Comparison of ENCODE assay signal across 17 cellular contexts in genomic region chr4:19164334-19164733, GRCh38.
"Had no signal": no experiment of that assay in that cellular context is flagged by ENCODE, and none has a peak within 500 bp of the region (broad histone marks: within the 10 kb centered on the region; RNA-seq: fewer than 3 reads in every experiment).

No MANE protein-coding gene starts in this region.

- H3K27me3 ChIP-seq: adrenal gland, esophagus squamous epithelium, hepatocyte, neutrophil, pancreas, sigmoid colon, stomach had no signal

- H3K4me1 ChIP-seq: adrenal gland, esophagus squamous epithelium, pancreas, stomach had no signal

- H3K9me3 ChIP-seq: adrenal gland, esophagus squamous epithelium, neutrophil, pancreas, sigmoid colon, stomach had no signal

- H3K27ac ChIP-seq: adrenal gland, esophagus squamous epithelium, hepatocyte, neutrophil, pancreas, sigmoid colon, stomach, WERI-Rb-1 had no signal

- ATAC-seq: activated naive CD4-positive, alpha-beta T cell treated with anti-CD3 and anti-CD28 coated beads, Interleukin-2, amount 50 U/mL, for 72 hours; left cardiac atrium; natural killer cell treated with Interleukin-12 subunit alpha and Interleukin-12 subunit beta and Interleukin-15 and Interleukin-18, amount 100 ng/mL, for 72 hours; pancreas; stimulated activated effector memory CD8-positive, alpha-beta T cell treated with anti-CD3 and anti-CD28 coated beads, Interleukin-12 subunit alpha, Interleukin-12 subunit beta, amount 100 ng/mL, for 72 hours had no signal

- H3K36me3 ChIP-seq: adrenal gland, esophagus squamous epithelium, neutrophil, pancreas, sigmoid colon, stomach, WERI-Rb-1 had no signal

- H3K4me3 ChIP-seq: adrenal gland, esophagus squamous epithelium, hepatocyte, pancreas, sigmoid colon, stomach had no signal

- DNase-seq: activated CD4-positive, alpha-beta T cell treated with anti-CD3 and anti-CD28 coated beads for 1 hour; activated CD4-positive, alpha-beta T cell treated with anti-CD3 and anti-CD28 coated beads, Interleukin-2, amount 50 U/mL, for 4 hours; activated gamma-delta T cell; adrenal gland; effector memory CD4-positive, alpha-beta T cell; esophagus squamous epithelium; left cardiac atrium; pancreas; sigmoid colon; stimulated activated CD4-positive, alpha-beta T cell treated with anti-CD3 and anti-CD28 coated beads, Interleukin-4, amount 100 ng/mL, for 24 hours; stomach; WERI-Rb-1 had no signal
